16 cellular contexts compared by ENCODE assay signal in the genomic region with DNA sequence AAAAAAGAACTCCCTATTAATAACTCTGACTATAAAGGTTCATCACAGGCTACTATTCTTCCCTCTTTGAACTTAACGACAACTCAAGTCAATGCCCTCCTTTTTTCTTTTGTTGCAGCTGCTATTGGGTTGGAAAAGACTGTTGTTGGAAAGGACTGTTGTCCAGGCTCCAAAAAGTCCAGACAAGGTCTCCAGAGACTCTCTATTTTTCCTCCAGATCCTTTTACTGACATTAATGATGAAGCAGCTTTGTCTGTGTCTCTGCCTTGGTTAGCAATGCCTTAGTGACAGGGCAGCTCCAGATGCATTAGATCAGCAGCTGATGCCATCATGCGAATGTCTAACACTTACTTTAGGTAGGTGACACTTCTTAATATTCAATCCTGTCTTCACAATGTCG.
DNase-seq lines count a peak whose midpoint lies in the region; ATAC-seq and TF ChIP-seq lines count a peak whose summit lies in the region.
"Had no signal": no experiment of that assay in that cellular context is flagged by ENCODE, and none has a peak within 500 bp of the region (broad histone marks: within the 10 kb centered on the region; RNA-seq: fewer than 3 reads in every experiment).

No MANE protein-coding gene starts in this region.

- TF ChIP-seq POLR2A in gastrocnemius medialis (IDR thresholded peaks at IDR 0.05): no peak

- no peak overlapping the region for H3K9ac ChIP-seq in neuronal stem cell (ENCODE audit: low read depth, low read length, poor library complexity)

- H3K27ac ChIP-seq in HEK293 (ENCODE audit: extremely low read depth, low read depth, low read length) (no peak overlapping the region), neuronal stem cell (replicated peaks; ENCODE audit: low read length) (no peak overlapping the region), gastrocnemius medialis (no peak overlapping the region)
- no peak overlapping the region for H3K27ac ChIP-seq in CD4-positive, alpha-beta T cell (ENCODE audit: low read depth, low read length)
- H3K27ac ChIP-seq: SJSA1 had no signal

- H2BK120ac ChIP-seq in neuronal stem cell (ENCODE audit: low read depth, low read length): no peak overlapping the region

- H2BK15ac ChIP-seq in neuronal stem cell (ENCODE audit: low read length): no peak overlapping the region

- TF ChIP-seq CTCF in HEK293 (tag by site-specific recombination; IDR thresholded peaks at IDR 0.05): no peak
- no peak for TF ChIP-seq CTCF in glutamatergic neuron (IDR thresholded peaks at IDR 0.05; ENCODE audit: partially characterized antibody, unreplicated experiment)
- TF ChIP-seq CTCF in chondrocyte (IDR thresholded peaks at IDR 0.05): no peak
- TF ChIP-seq CTCF in gastrocnemius medialis (IDR thresholded peaks at IDR 0.05 in 4 of 5, conservative IDR thresholded peaks at IDR 0.05 in 1 of 5): no peak
- no peak for TF ChIP-seq CTCF in CD4-positive, alpha-beta T cell (IDR thresholded peaks at IDR 0.05)

- peak; percentile 12 for DNase-seq in Ammon's horn (ENCODE audit: low spot score)
- peak; percentile 21 for DNase-seq in glutamatergic neuron
- DNase-seq in neuronal stem cell (ENCODE audit: low spot score): no peak
- DNase-seq in chondrocyte (ENCODE audit: low spot score): no peak
- DNase-seq in gastrocnemius medialis: no peak
- DNase-seq in CD4-positive, alpha-beta T cell: no peak
- DNase-seq: Caco-2, DMS153, GOT3, NCI-H1048, NCI-H226, NCI-H748 treated with DMSO at 0.1 percent for 48 hours had no signal

- no peaks in the 10 kb centered on the region for H3K79me1 ChIP-seq in neuronal stem cell (ENCODE audit: low read depth, low read length)

- in situ Hi-C loops in gastrocnemius medialis (cut with MboI; ENCODE audit: low sequenced_read_pairs in 4 of 4): no loop called here

- no peak for ATAC-seq in gastrocnemius medialis
- no peak for ATAC-seq in CD4-positive, alpha-beta T cell (ENCODE audit: poor library complexity)
- ATAC-seq: HepG2, PC-3 had no signal

- H4K8ac ChIP-seq in neuronal stem cell (ENCODE audit: low read depth, low read length): no peak overlapping the region

- H3K4me3 ChIP-seq in HEK293 (ENCODE audit: low read depth, low read length): no peak overlapping the region
- no peak overlapping the region for H3K4me3 ChIP-seq in neuronal stem cell (ENCODE audit: low read length in 2 of 2)
- no peak overlapping the region for H3K4me3 ChIP-seq in gastrocnemius medialis
- H3K4me3 ChIP-seq: SJSA1 had no signal

- H4K91ac ChIP-seq in neuronal stem cell (ENCODE audit: low read depth, low read length, poor library complexity): no peak overlapping the region

- H2BK12ac ChIP-seq in neuronal stem cell (ENCODE audit: low read length): no peak overlapping the region

- peak overlapping the region; percentile 26 for H3K4me3 Mint-ChIP-seq in glutamatergic neuron (ENCODE audit: unreplicated experiment)
- no peak overlapping the region for H3K4me3 Mint-ChIP-seq in chondrocyte (ENCODE audit: unreplicated experiment)
- no peak overlapping the region for H3K4me3 Mint-ChIP-seq in CD4-positive, alpha-beta T cell

- CTCF ChIA-PET in HEK293 (lab: Yijun Ruan, JAX): interaction anchor here (0.7 kb wide), 1 partner anchor 98 kb away, joined by 3 read pairs; no protein-coding TSS in a partner anchor
- CTCF ChIA-PET in CD4-positive, alpha-beta T cell (lab: Charles Lee): no interaction called here

- H2AFZ ChIP-seq in neuronal stem cell (ENCODE audit: low read length): peak overlapping the region; percentile 36

- H3K4me2 ChIP-seq in neuronal stem cell (ENCODE audit: insufficient read depth, low read length, poor library complexity, severe bottlenecking): no peak overlapping the region

- no peak overlapping the region for H3K14ac ChIP-seq in neuronal stem cell (ENCODE audit: low read length)

- H3K27me3 ChIP-seq in neuronal stem cell (ENCODE audit: control insufficient read depth in 3 of 3, insufficient read depth in 3 of 3, low read depth in 1 of 3, low read length in 3 of 3) (no peaks in the 10 kb centered on the region), gastrocnemius medialis (no peaks in the 10 kb centered on the region)
- H3K27me3 ChIP-seq in CD4-positive, alpha-beta T cell (ENCODE audit: control insufficient read depth, insufficient read depth, low read length): no peaks in the 10 kb centered on the region
- H3K27me3 ChIP-seq: SJSA1 had no signal

- H3K4me1 ChIP-seq in HEK293 (ENCODE audit: control insufficient read depth, insufficient read depth, low read length): no peaks in the 10 kb centered on the region
- peaks cover 1 to 10% of the 10 kb centered on the region in 2 donors for H3K4me1 ChIP-seq in neuronal stem cell (ENCODE audit: control insufficient read depth in 2 of 2, insufficient read depth in 1 of 2, low read depth in 1 of 2, low read length in 2 of 2)
- no peaks in the 10 kb centered on the region for H3K4me1 ChIP-seq in gastrocnemius medialis
- H3K4me1 ChIP-seq: SJSA1 had no signal

- H3K36me3 Mint-ChIP-seq in glutamatergic neuron (ENCODE audit: unreplicated experiment) (no peaks in the 10 kb centered on the region), chondrocyte (ENCODE audit: low read depth) (no peaks in the 10 kb centered on the region)
- H3K36me3 Mint-ChIP-seq in CD4-positive, alpha-beta T cell (ENCODE audit: low read depth): no peaks in the 10 kb centered on the region

- no peak overlapping the region for H3K4ac ChIP-seq in neuronal stem cell (ENCODE audit: low read length)

- no peaks in the 10 kb centered on the region for H3K9me3 ChIP-seq in HEK293 (ENCODE audit: control insufficient read depth, insufficient read depth, low read depth, low read length)
- no peaks in the 10 kb centered on the region for H3K9me3 ChIP-seq in neuronal stem cell (replicated peaks in 1 of 2; ENCODE audit: control insufficient read depth in 2 of 2, insufficient read depth in 1 of 2, low read depth in 1 of 2, low read length in 2 of 2)
- H3K9me3 ChIP-seq in gastrocnemius medialis: no peaks in the 10 kb centered on the region
- no peaks in the 10 kb centered on the region for H3K9me3 ChIP-seq in CD4-positive, alpha-beta T cell (ENCODE audit: control insufficient read depth, low read length)
- H3K9me3 ChIP-seq: Caco-2, SJSA1 had no signal

- H2AK5ac ChIP-seq in neuronal stem cell (ENCODE audit: low read depth, low read length): no peak overlapping the region

- H3K9me3 Mint-ChIP-seq in glutamatergic neuron (ENCODE audit: unreplicated experiment) (no peaks in the 10 kb centered on the region), chondrocyte (ENCODE audit: low read depth) (no peaks in the 10 kb centered on the region)
- peaks cover 4% of the 10 kb centered on the region for H3K9me3 Mint-ChIP-seq in CD4-positive, alpha-beta T cell

- H3K4me1 Mint-ChIP-seq in glutamatergic neuron (ENCODE audit: low read depth, unreplicated experiment): peaks cover 12% of the 10 kb centered on the region
- peaks cover 3% of the 10 kb centered on the region for H3K4me1 Mint-ChIP-seq in chondrocyte (ENCODE audit: low read depth)
- H3K4me1 Mint-ChIP-seq in CD4-positive, alpha-beta T cell (ENCODE audit: low read depth): no peaks in the 10 kb centered on the region

- H3K27me3 Mint-ChIP-seq in glutamatergic neuron (ENCODE audit: unreplicated experiment): peaks cover 2% of the 10 kb centered on the region
- no peaks in the 10 kb centered on the region for H3K27me3 Mint-ChIP-seq in chondrocyte (ENCODE audit: low read depth)
- no peaks in the 10 kb centered on the region for H3K27me3 Mint-ChIP-seq in CD4-positive, alpha-beta T cell

- POLR2A ChIA-PET in HEK293 (lab: Yijun Ruan, JAX): no interaction called here
- POLR2A ChIA-PET in CD4-positive, alpha-beta T cell (lab: Charles Lee): no interaction called here

- no CpG with 5 or more reads among the region's 3 CpGs for WGBS in neuronal stem cell (ENCODE audit: extremely low coverage in 2 of 2, insufficient read length in 2 of 2, insufficient replicate concordance in 1 of 2), 2 donors

- no peak overlapping the region for H2BK5ac ChIP-seq in neuronal stem cell (ENCODE audit: low read length)

- H3K27ac Mint-ChIP-seq in glutamatergic neuron (ENCODE audit: unreplicated experiment) (no peak overlapping the region), chondrocyte (ENCODE audit: unreplicated experiment) (no peak overlapping the region)
- H3K27ac Mint-ChIP-seq in CD4-positive, alpha-beta T cell: no peak overlapping the region

- H3K18ac ChIP-seq in neuronal stem cell (ENCODE audit: low read length): no peak overlapping the region

- intact Hi-C loops in gastrocnemius medialis (cut with DNase I; ENCODE audit: low total_unique reads): no loop called here
- intact Hi-C loops in CD4-positive, alpha-beta T cell (cut with DNase I, micrococcal nuclease): no loop called here

- no peak overlapping the region for H3K23ac ChIP-seq in neuronal stem cell (ENCODE audit: low read depth, low read length, poor library complexity)

- no peaks in the 10 kb centered on the region for H3K36me3 ChIP-seq in HEK293 (ENCODE audit: control insufficient read depth in 2 of 2, insufficient read depth in 1 of 2, low read length in 2 of 2)
- no peaks in the 10 kb centered on the region for H3K36me3 ChIP-seq in neuronal stem cell (replicated peaks in 1 of 2; ENCODE audit: control insufficient read depth in 2 of 2, insufficient read depth in 2 of 2, low read length in 2 of 2)
- H3K36me3 ChIP-seq in gastrocnemius medialis: no peaks in the 10 kb centered on the region
- H3K36me3 ChIP-seq: SJSA1 had no signal

TF ChIP-seq in HEK293, 187 proteins besides CTCF, POLR2A, EP300 and RAD21:
- TF ChIP-seq ZNF530 (tag by site-specific recombination; IDR thresholded peaks at IDR 0.05; ENCODE audit: low read depth) (no peak), ZNF624 (tag by site-specific recombination; IDR thresholded peaks at IDR 0.05) (no peak), ZNF549 (tag by site-specific recombination; IDR thresholded peaks at IDR 0.05) (peak; percentile 45; the same call in 1 of the 2 replicates), YY2 (tag by site-specific recombination; IDR thresholded peaks at IDR 0.05) (no peak), KLF8 (tag by site-specific recombination; IDR thresholded peaks at IDR 0.05) (no peak), ZNF629 (tag by site-specific recombination; IDR thresholded peaks at IDR 0.05) (no peak), RBAK (tag by site-specific recombination; IDR thresholded peaks at IDR 0.05) (no peak), FEZF1 (tag by site-specific recombination; IDR thresholded peaks at IDR 0.05) (no peak)

Comparison
In these comparisons a context has a peak if more than half of its experiments do, and no peak if none do; other contexts are left out.
1. DNase-seq: peak in Ammon's horn (single experiment) and glutamatergic neuron (single experiment); none in neuronal stem cell (single experiment), chondrocyte (single experiment), gastrocnemius medialis (0 of 2) and CD4-positive, alpha-beta T cell (0 of 10).